20 cellular contexts compared by ENCODE assay signal in genomic region chr4:76513517-76513916, GRCh38.
"Had no signal": no experiment of that assay in that cellular context is flagged by ENCODE, and none has a peak within 500 bp of the region (broad histone marks: within the 10 kb centered on the region; RNA-seq: fewer than 3 reads in every experiment).

No MANE protein-coding gene starts in this region.

- H3K4me1 Mint-ChIP-seq: immature natural killer cell had no signal

- H3K9ac ChIP-seq: parathyroid adenoma had no signal

- H3K4me3 ChIP-seq: esophagus squamous epithelium, gastroesophageal sphincter, lung, prostate gland, sigmoid colon, skin epidermis had no signal

- H3K27ac ChIP-seq: esophagus squamous epithelium, gastroesophageal sphincter, parathyroid adenoma, prostate gland, sigmoid colon, skin epidermis had no signal

- H3K36me3 ChIP-seq: esophagus squamous epithelium, gastroesophageal sphincter, prostate gland, sigmoid colon had no signal

- H3K9me3 Mint-ChIP-seq: immature natural killer cell had no signal

- ATAC-seq: effector memory CD8-positive, alpha-beta T cell; gastroesophageal sphincter; left ventricle myocardium superior had no signal

- H3K27ac Mint-ChIP-seq: effector memory CD8-positive, alpha-beta T cell; immature natural killer cell; naive B cell; nephron had no signal

- H3K9me3 ChIP-seq: esophagus squamous epithelium, gastroesophageal sphincter, prostate gland, sigmoid colon had no signal

- H3K27me3 Mint-ChIP-seq: naive B cell had no signal

- DNase-seq: effector memory CD8-positive, alpha-beta T cell; esophagus squamous epithelium; foreskin fibroblast; glutamatergic neuron; immature natural killer cell; kidney; left colon; left ventricle myocardium superior; mesendoderm; naive B cell; occipital lobe; sigmoid colon; stimulated activated CD4-positive, alpha-beta T cell treated with anti-CD3 and anti-CD28 coated beads, Interleukin-12 subunit alpha, Interleukin-12 subunit beta, amount 100 ng/mL, for 4 hours; stimulated activated naive CD4-positive, alpha-beta T cell had no signal

- H3K36me3 Mint-ChIP-seq: immature natural killer cell had no signal

- H3K4me3 Mint-ChIP-seq: effector memory CD8-positive, alpha-beta T cell; immature natural killer cell; naive B cell; nephron had no signal

- H3K27me3 ChIP-seq: esophagus squamous epithelium, gastroesophageal sphincter, sigmoid colon had no signal

- H3K4me1 ChIP-seq: esophagus squamous epithelium, parathyroid adenoma, prostate gland had no signal
